ENCODE assay signal across 1 cellular context in genomic region chr11:60866911-60867870, GRCh38.
TF ChIP-seq lines count a peak whose summit lies in the region.

Gene ZP1, plus strand, starts transcription at chr11:60867542. Its CDS starts 20 bp downstream, at chr11:60867562.

TF ChIP-seq in H1, 55 proteins besides CTCF, POLR2A, EP300 and RAD21 (continued from another document):
- TF ChIP-seq FOSL1 (IDR thresholded peaks at IDR 0.05; ENCODE audit: insufficient read depth, low read depth, low read length) (no peak), TCF12 (IDR thresholded peaks at IDR 0.05; ENCODE audit: low read depth, low read length) (no peak)
